ENCODE assay signal across 10 cellular contexts in genomic region chr1:923991-924618, GRCh38. TPM values are rescaled to one million over a fixed set of nuclear protein-coding genes. Genes with fewer than 3 reads are reported as not detected.
DNase-seq lines count a peak whose midpoint lies in the region; ATAC-seq and TF ChIP-seq lines count a peak whose summit lies in the region.
"Had no signal": no experiment of that assay in that cellular context is flagged by ENCODE, and none has a peak within 500 bp of the region (broad histone marks: within the 10 kb centered on the region; RNA-seq: fewer than 3 reads in every experiment).

No MANE protein-coding gene starts in this region.

- POLR2A ChIA-PET in SK-N-SH (lab: Yijun Ruan, JAX), result interaction anchor here (0.9 to 2.1 kb wide), 2 partner anchors 16 to 19 kb away, joined by 3 to 8 read pairs; no protein-coding TSS in a partner anchor

- peaks cover 8 to 41% of the 10 kb centered on the region in 2 experiments; a peak in 2 of 4 replicates for H3K4me1 ChIP-seq in SK-N-SH (ENCODE audit: control insufficient read depth in 1 of 2, insufficient read depth in 2 of 2, low read depth in 1 of 2, low read length in 1 of 2)
- H3K4me1 ChIP-seq in ascending aorta, result peaks cover 22 to 26% of the 10 kb centered on the region in 2 donors
- H3K4me1 ChIP-seq in transverse colon, result peaks cover 24 to 43% (median 36%) of the 10 kb centered on the region in 4 donors

- H3F3A ChIP-seq in SK-N-SH (replicated peaks; ENCODE audit: insufficient read depth), result peaks cover 4% of the 10 kb centered on the region

- no peak overlapping the region for H2AFZ ChIP-seq in SK-N-SH (ENCODE audit: low read depth)

- H3K9me3 ChIP-seq in SK-N-SH, result no peaks in the 10 kb centered on the region
- H3K9me3 ChIP-seq in ascending aorta, result no peaks in the 10 kb centered on the region
- no peaks in the 10 kb centered on the region for H3K9me3 ChIP-seq in transverse colon

- no peak for TF ChIP-seq EP300 in SK-N-SH (IDR thresholded peaks at IDR 0.05; ENCODE audit: borderline replicate concordance in 1 of 2, low read depth in 1 of 2, low read length in 1 of 2)
- TF ChIP-seq EP300 in transverse colon (IDR thresholded peaks at IDR 0.05; ENCODE audit: low read depth), result no peak

- H3K27me3 ChIP-seq in SK-N-SH (ENCODE audit: insufficient read depth) (no peaks in the 10 kb centered on the region), ascending aorta (peaks cover 3% of the 10 kb centered on the region), transverse colon (peaks cover 100% of the 10 kb centered on the region)

- H3K4me3 ChIP-seq in SK-N-SH (ENCODE audit: low read depth in 2 of 2, low read length in 1 of 2), result peak overlapping the region; percentile 49 to 51; a peak in 3 of 4 replicates
- H3K4me3 ChIP-seq in ascending aorta, result peak overlapping the region; percentile 67 to 71
- peak overlapping the region; percentile 20 for H3K4me3 ChIP-seq in lower leg skin (ENCODE audit: low read depth, poor library complexity, severe bottlenecking)
- H3K4me3 ChIP-seq in transverse colon, result peak overlapping the region in 3 of 4 donors; percentile 32 to 54 (median 52)

- H3K4me2 ChIP-seq in SK-N-SH, result peak overlapping the region; percentile 78; the same call in 1 of the 2 replicates

- no peak for TF ChIP-seq POLR2A in lower leg skin (IDR thresholded peaks at IDR 0.05)
- no peak for TF ChIP-seq POLR2A in transverse colon (IDR thresholded peaks at IDR 0.05)

- H3K9me2 ChIP-seq in SK-N-SH, result no peaks in the 10 kb centered on the region

- in situ Hi-C loops in transverse colon (cut with MboI; ENCODE audit: low pct_ligation_motif_present in 1 of 4, low pct_unique_long_range_greater_than_20kb in 1 of 4, low sequenced_read_pairs in 3 of 4), result no loop called here

- no peaks in the 10 kb centered on the region for H3K36me3 ChIP-seq in SK-N-SH (replicated peaks in 1 of 2; ENCODE audit: control insufficient read depth in 1 of 2, insufficient read depth in 2 of 2, low read length in 1 of 2)
- no peaks in the 10 kb centered on the region for H3K36me3 ChIP-seq in ascending aorta
- no peaks in the 10 kb centered on the region for H3K36me3 ChIP-seq in transverse colon

- H3K79me2 ChIP-seq in SK-N-SH (ENCODE audit: insufficient read depth), result peaks cover 5% of the 10 kb centered on the region; the same call in 1 of the 2 replicates

- H3K9ac ChIP-seq in SK-N-SH, result no peak overlapping the region

- ATAC-seq in SK-N-SH treated with all-trans-retinoic acid at 6 μM for 48 hours, result no peak

- 3% methylated on average over 23 of the region's 92 CpGs for WGBS in SK-N-SH (ENCODE audit: low lambda C conversion rate)
- 0% methylated on average over 12 of the region's 92 CpGs; no CpG with 5 or more reads in 1 of the 2 donors for WGBS in lower leg skin, 2 donors
- 0% methylated on average over 43 of the region's 92 CpGs; no CpG with 5 or more reads in 1 of the 2 donors for WGBS in transverse colon (ENCODE audit: low coverage in 1 of 2), 2 donors

- H3K27ac ChIP-seq in SK-N-SH (ENCODE audit: low read depth in 2 of 2, low read length in 1 of 2) (no peak overlapping the region), ascending aorta (peak overlapping the region in 1 of 2 donors; percentile 79), transverse colon (no peak overlapping the region)
- H3K27ac ChIP-seq: epithelial cell of prostate had no signal

- CTCF ChIA-PET in SK-N-SH (lab: Yijun Ruan, JAX), result interaction anchor here (1.0 to 3.2 kb wide), 6 partner anchors 9 to 60 kb away, joined by 3 to 19 read pairs (median 4); no protein-coding TSS in a partner anchor

- TF ChIP-seq RAD21 in SK-N-SH (IDR thresholded peaks at IDR 0.05; ENCODE audit: low read length), result no peak

- intact Hi-C loops in ascending aorta (cut with DNase I), result loop anchor here (2.0 kb wide), 1 partner anchor 35 kb away; the partner anchor contains the start of gene NOC2L
- intact Hi-C loops in lower leg skin (cut with DNase I; ENCODE audit: low total_unique reads), result no loop called here
- intact Hi-C loops in transverse colon (cut with DNase I; ENCODE audit: low total_unique reads), result no loop called here

- DNase-seq in SK-N-SH (peak; percentile 67), ascending aorta (ENCODE audit: low spot score in 2 of 2) (no peak), lower leg skin (ENCODE audit: low spot score in 2 of 2) (no peak), transverse colon (no peak), superior temporal gyrus (ENCODE audit: extremely low spot score) (no peak), GM10266 (ENCODE audit: extremely low spot score) (no peak), OCI-M2 (lab: John Stamatoyannopoulos, UW; ENCODE audit: unreplicated experiment) (no peak)

- H4K20me1 ChIP-seq in SK-N-SH (ENCODE audit: insufficient read depth), result 0 out of 2 replicates have a peak, but pooled peaks cover 7% of the 10 kb centered on the region

- no peak for TF ChIP-seq CTCF in SK-N-SH (IDR thresholded peaks at IDR 0.05)
- TF ChIP-seq CTCF in ascending aorta (IDR thresholded peaks at IDR 0.05), result no peak
- no peak for TF ChIP-seq CTCF in lower leg skin (IDR thresholded peaks at IDR 0.05)
- TF ChIP-seq CTCF in transverse colon (IDR thresholded peaks at IDR 0.05), result no peak
- no peak for TF ChIP-seq CTCF in GM10266 (IDR thresholded peaks at IDR 0.05; ENCODE audit: control insufficient read depth, insufficient read depth, low read depth, missing control alignments)

TF ChIP-seq in SK-N-SH, 30 proteins besides CTCF, POLR2A, EP300 and RAD21 (continues in another document):
- TF ChIP-seq YY1 (IDR thresholded peaks at IDR 0.05; ENCODE audit: low read depth) (no peak), NRF1 (IDR thresholded peaks at IDR 0.05; ENCODE audit: low read depth, low read length) (no peak), RXRA (IDR thresholded peaks at IDR 0.05; ENCODE audit: borderline replicate concordance, low read depth) (no peak), POLR2AphosphoS5 (IDR thresholded peaks at IDR 0.05; ENCODE audit: low read depth, low read length) (no peak), ELF1 (IDR thresholded peaks at IDR 0.05) (no peak), GABPA (IDR thresholded peaks at IDR 0.05; ENCODE audit: low read depth) (no peak), TCF12 (IDR thresholded peaks at IDR 0.05) (no peak), FOSL2 (IDR thresholded peaks at IDR 0.05; ENCODE audit: borderline replicate concordance, low read depth) (no peak), FOXM1 (IDR thresholded peaks at IDR 0.05; ENCODE audit: low read depth) (no peak), NFIC (IDR thresholded peaks at IDR 0.05; ENCODE audit: borderline replicate concordance) (no peak), RFX5 (IDR thresholded peaks at IDR 0.05; ENCODE audit: low read length) (no peak)
- TF ChIP-seq, protein P1, sequence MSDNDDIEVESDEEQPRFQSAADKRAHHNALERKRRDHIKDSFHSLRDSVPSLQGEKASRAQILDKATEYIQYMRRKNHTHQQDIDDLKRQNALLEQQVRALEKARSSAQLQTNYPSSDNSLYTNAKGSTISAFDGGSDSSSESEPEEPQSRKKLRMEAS (IDR thresholded peaks at IDR 0.05; ENCODE audit: low read depth), result no peak

TF ChIP-seq in SK-N-SH treated with all-trans-retinoic acid at 6 μM for 48 hours, 23 proteins besides CTCF, POLR2A, EP300 and RAD21 (continues in another document):
- TF ChIP-seq, protein P2, sequence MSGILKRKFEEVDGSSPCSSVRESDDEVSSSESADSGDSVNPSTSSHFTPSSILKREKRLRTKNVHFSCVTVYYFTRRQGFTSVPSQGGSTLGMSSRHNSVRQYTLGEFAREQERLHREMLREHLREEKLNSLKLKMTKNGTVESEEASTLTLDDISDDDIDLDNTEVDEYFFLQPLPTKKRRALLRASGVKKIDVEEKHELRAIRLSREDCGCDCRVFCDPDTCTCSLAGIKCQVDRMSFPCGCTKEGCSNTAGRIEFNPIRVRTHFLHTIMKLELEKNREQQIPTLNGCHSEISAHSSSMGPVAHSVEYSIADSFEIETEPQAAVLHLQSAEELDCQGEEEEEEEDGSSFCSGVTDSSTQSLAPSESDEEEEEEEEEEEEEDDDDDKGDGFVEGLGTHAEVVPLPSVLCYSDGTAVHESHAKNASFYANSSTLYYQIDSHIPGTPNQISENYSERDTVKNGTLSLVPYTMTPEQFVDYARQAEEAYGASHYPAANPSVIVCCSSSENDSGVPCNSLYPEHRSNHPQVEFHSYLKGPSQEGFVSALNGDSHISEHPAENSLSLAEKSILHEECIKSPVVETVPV (CRISPR knock-in tag; IDR thresholded peaks at IDR 0.05), result no peak
- TF ChIP-seq BACH2 (CRISPR knock-in tag; IDR thresholded peaks at IDR 0.05; ENCODE audit: borderline replicate concordance), result no peak

RNA-seq across cellular contexts. Expression of gene SAMD11, which starts 0.4 kb away (rescaled TPM):
- 2.1 and 3.7 TPM in 2 replicates for polyA plus RNA-seq in SK-N-SH (2012; rRNA removed)
- 1.8 and 2.7 TPM in 2 replicates for polyA plus RNA-seq in SK-N-SH (2012; cell fraction: cytosol; rRNA removed)
- 16.3 and 25.0 TPM in 2 replicates for polyA plus RNA-seq in SK-N-SH (2012; cell fraction: nucleus; rRNA removed)
- 9.7 TPM for total RNA-seq in ascending aorta
- total RNA-seq in lower leg skin, result 1 to 10 TPM in 2 of 4 donors, under 1 TPM in 1, not detected in 1; 0.44 to 1.9 (median 1.7) TPM
- 10 to 100 TPM in 1 of 4 donors, 1 to 10 TPM in 2, not detected in 1; 2.2 to 26.9 (median 3.0) TPM for total RNA-seq in transverse colon

RNA-seq across cellular contexts. Expression of gene NOC2L, which starts 35.0 kb away (rescaled TPM):
- 114 and 124 TPM in 2 replicates for polyA plus RNA-seq in SK-N-SH (2012; rRNA removed)
- 77.5 and 83.1 TPM in 2 replicates for polyA plus RNA-seq in SK-N-SH (2012; cell fraction: cytosol; rRNA removed)
- polyA plus RNA-seq in SK-N-SH (2012; cell fraction: nucleus; rRNA removed), result 214 and 215 TPM in 2 replicates
- 33.2 TPM for total RNA-seq in ascending aorta
- 10 to 100 TPM; 44.7 to 67.8 (median 59.6) TPM for total RNA-seq in lower leg skin
- 10 to 100 TPM; 17.6 to 50.4 (median 31.6) TPM for total RNA-seq in transverse colon

RNA-seq across cellular contexts. Expression of gene KLHL17, which starts 36.3 kb away (rescaled TPM):
- 27.3 and 28.1 TPM in 2 replicates for polyA plus RNA-seq in SK-N-SH (2012; rRNA removed)
- 3.6 and 5.7 TPM in 2 replicates for polyA plus RNA-seq in SK-N-SH (2012; cell fraction: cytosol; rRNA removed)
- 220 and 295 TPM in 2 replicates for polyA plus RNA-seq in SK-N-SH (2012; cell fraction: nucleus; rRNA removed)
- total RNA-seq in ascending aorta (16.6 TPM), lower leg skin (10 to 100 TPM in 3 of 4 donors, 1 to 10 TPM in 1; 9.7 to 30.9 (median 16.3) TPM), transverse colon (10 to 100 TPM; 10.8 to 26.1 (median 11.4) TPM)

RNA-seq across cellular contexts. Expression of gene PLEKHN1, which starts 42.2 kb away (rescaled TPM):
- not detected in 2 replicates for polyA plus RNA-seq in SK-N-SH (2012; rRNA removed)
- polyA plus RNA-seq in SK-N-SH (2012; cell fraction: cytosol; rRNA removed), result not detected in 2 replicates
- polyA plus RNA-seq in SK-N-SH (2012; cell fraction: nucleus; rRNA removed), result 0.13 and 0.25 TPM in 2 replicates
- not detected for total RNA-seq in ascending aorta
- 100 to 1,000 TPM in 1 of 4 donors, 10 to 100 TPM in 3; 38.7 to 109 (median 45.3) TPM for total RNA-seq in lower leg skin
- 1 to 10 TPM in 1 of 4 donors, under 1 TPM in 1, not detected in 2; 0.14 to 1.4 TPM for total RNA-seq in transverse colon

RNA-seq across cellular contexts. Expression of gene PERM1, which starts 57.8 kb away (rescaled TPM):
- 0.18 and 0.25 TPM in 2 replicates for polyA plus RNA-seq in SK-N-SH (2012; rRNA removed)
- polyA plus RNA-seq in SK-N-SH (2012; cell fraction: cytosol; rRNA removed), result 0.13 and 0.18 TPM in 2 replicates
- 0.73 and 1.4 TPM in 2 replicates for polyA plus RNA-seq in SK-N-SH (2012; cell fraction: nucleus; rRNA removed)
- total RNA-seq in ascending aorta (not detected), lower leg skin (under 1 TPM in 3 of 4 donors, not detected in 1; 0.17 to 0.46 (median 0.29) TPM), transverse colon (under 1 TPM in 1 of 4 donors, not detected in 3; 0.14 TPM)
- total RNA-seq: LHCN-M2 had no signal
